8 cellular contexts compared by ENCODE assay signal in the genomic region with DNA sequence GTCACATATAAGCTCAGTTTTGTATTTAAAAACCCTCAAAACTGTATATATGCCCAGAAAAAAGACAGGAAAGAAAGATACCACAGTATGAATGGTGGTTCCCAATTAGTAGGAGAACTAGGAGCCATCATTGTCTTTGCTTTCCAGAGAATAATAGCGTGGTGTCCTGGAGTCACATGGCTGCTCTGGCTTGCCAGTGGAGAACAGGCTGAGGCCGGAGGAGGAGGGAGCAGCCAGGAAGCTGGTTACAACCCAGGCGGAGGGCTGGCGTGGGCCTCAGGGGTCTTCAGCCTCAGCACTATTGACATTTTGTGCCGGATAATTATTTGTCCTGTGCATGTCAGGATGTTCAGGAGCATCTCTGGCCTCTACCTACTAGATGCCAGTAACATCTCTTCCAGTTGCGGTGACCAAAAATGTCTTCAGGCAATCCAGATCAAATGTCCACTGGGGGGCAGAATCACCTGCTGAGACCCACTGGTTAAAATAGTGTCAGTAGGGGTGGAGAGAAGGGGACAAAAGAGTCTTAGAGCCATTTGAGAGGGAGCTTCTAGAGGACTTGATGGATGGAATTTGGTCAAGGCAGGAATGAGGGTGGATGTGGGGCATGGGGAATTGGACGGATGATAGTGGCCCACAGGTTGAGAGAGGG.
A peak's percentile ranks its signal among the peaks of the same experiment; 100 is the strongest.
DNase-seq lines count a peak whose midpoint lies in the region; ATAC-seq, FAIRE-seq and TF ChIP-seq lines count a peak whose summit lies in the region.

No MANE protein-coding gene starts in this region.

- no peak for TF ChIP-seq EP300 in K562 (IDR thresholded peaks at IDR 0.05; ENCODE audit: low read length)

- H4K20me1 ChIP-seq in K562 (replicated peaks; ENCODE audit: control insufficient read depth, insufficient read depth, low read length) = peaks cover 76% of the 10 kb centered on the region

- no peak for FAIRE-seq in K562 (lab: Jason Lieb, UNC)

- no peaks in the 10 kb centered on the region for H3K4me1 Mint-ChIP-seq in activated CD4-positive, alpha-beta memory T cell treated with anti-CD3 and anti-CD28 coated beads, Interleukin-2, amount 10 ng/mL, durations not matched to agents 7 days and 5 days

- no peaks in the 10 kb centered on the region for H3K36me3 Mint-ChIP-seq in activated CD4-positive, alpha-beta memory T cell treated with anti-CD3 and anti-CD28 coated beads, Interleukin-2, amount 10 ng/mL, durations not matched to agents 7 days and 5 days (ENCODE audit: low read depth)

- H3K27me3 ChIP-seq in right atrium auricular region (no peaks in the 10 kb centered on the region), K562 (ENCODE audit: control insufficient read depth in 2 of 2, insufficient read depth in 2 of 2, low read length in 2 of 2) (no peaks in the 10 kb centered on the region), upper lobe of right lung (no peaks in the 10 kb centered on the region)

- peaks cover 0 to 59% of the 10 kb centered on the region in 2 donors for H3K4me1 ChIP-seq in right atrium auricular region
- peaks cover 12 to 28% of the 10 kb centered on the region in 2 experiments; a peak in 4 of 5 replicates for H3K4me1 ChIP-seq in K562 (replicated peaks in 1 of 2; ENCODE audit: control insufficient read depth in 2 of 2, insufficient read depth in 2 of 2, low read length in 2 of 2)
- peaks cover 33% of the 10 kb centered on the region for H3K4me1 ChIP-seq in upper lobe of right lung

- H2AFZ ChIP-seq in K562 (ENCODE audit: low read depth, low read length) = no peak overlapping the region

- BruUV-seq in K562 (replicated peaks; lab: Mats Ljungman, UMichigan) = no TSS peak

- H3K9me3 ChIP-seq in right atrium auricular region (no peaks in the 10 kb centered on the region), K562 (replicated peaks; ENCODE audit: control insufficient read depth, insufficient read depth, low read depth, low read length) (no peaks in the 10 kb centered on the region), upper lobe of right lung (no peaks in the 10 kb centered on the region)

- TF ChIP-seq CTCF in right atrium auricular region (IDR thresholded peaks at IDR 0.05) (no peak), K562 (IDR thresholded peaks at IDR 0.05 in 2 of 3, conservative IDR thresholded peaks at IDR 0.05 in 1 of 3; ENCODE audit: insufficient read depth in 2 of 3, low read depth in 1 of 3, low read length in 3 of 3) (peak; percentile 14 to 45 (median 29); a peak in 5 of 6 replicates), upper lobe of right lung (IDR thresholded peaks at IDR 0.05) (no peak)

- POLR2A ChIA-PET in K562 (lab: Yijun Ruan, JAX) = no interaction called here
- POLR2A ChIA-PET in activated CD4-positive, alpha-beta memory T cell treated with anti-CD3 and anti-CD28 coated beads, Interleukin-2, amount 10 ng/mL, durations not matched to agents 7 days and 5 days (lab: Charles Lee) = no interaction called here

- peak in 1 of 2 experiments; percentile 27; a peak in 2 of 4 replicates for TF ChIP-seq RAD21 in K562 (CRISPR knock-in tag; conservative IDR thresholded peaks at IDR 0.05 in 1 of 2, IDR thresholded peaks at IDR 0.05 in 1 of 2)

- 54% methylated on average over 4 of the region's 7 CpGs for WGBS in K562 (ENCODE audit: insufficient coverage, low coverage, missing lambda C conversion rate)

- no peak overlapping the region for H3K4me2 ChIP-seq in K562 (ENCODE audit: insufficient read depth, low read length)

- H3K27ac ChIP-seq in right atrium auricular region (peak overlapping the region; percentile 74 to 81), K562 (ENCODE audit: extremely low read depth, low read depth, low read length) (no peak overlapping the region), upper lobe of right lung (peak overlapping the region; percentile 58)

- no peak overlapping the region for H3K4me3 Mint-ChIP-seq in activated CD4-positive, alpha-beta memory T cell treated with anti-CD3 and anti-CD28 coated beads, Interleukin-2, amount 10 ng/mL, durations not matched to agents 7 days and 5 days

- H3K36me3 ChIP-seq in right atrium auricular region (no peaks in the 10 kb centered on the region), K562 (ENCODE audit: control insufficient read depth, insufficient read depth, low read length) (no peaks in the 10 kb centered on the region), upper lobe of right lung (no peaks in the 10 kb centered on the region)

- no peak overlapping the region for H3K27ac Mint-ChIP-seq in activated CD4-positive, alpha-beta memory T cell treated with anti-CD3 and anti-CD28 coated beads, Interleukin-2, amount 10 ng/mL, durations not matched to agents 7 days and 5 days

- H3K9me3 Mint-ChIP-seq in activated CD4-positive, alpha-beta memory T cell treated with anti-CD3 and anti-CD28 coated beads, Interleukin-2, amount 10 ng/mL, durations not matched to agents 7 days and 5 days = no peaks in the 10 kb centered on the region

- CTCF ChIA-PET in K562 (lab: Yijun Ruan, JAX; ENCODE audit: low intra/inter-chr PET ratio) = no interaction called here
- CTCF ChIA-PET in activated CD4-positive, alpha-beta memory T cell treated with anti-CD3 and anti-CD28 coated beads, Interleukin-2, amount 10 ng/mL, durations not matched to agents 7 days and 5 days (lab: Charles Lee) = interaction anchor here (1.7 kb wide), 1 partner anchor 108 kb away, joined by 6 read pairs; no protein-coding TSS in a partner anchor

- DNase-seq in right atrium auricular region (ENCODE audit: low spot score) (no peak), Right ventricle myocardium superior (no peak), K562 (ENCODE audit: extremely low read depth in 1 of 4, low spot score in 3 of 4) (no peak), midbrain (lab: John Stamatoyannopoulos, UW) (peak; percentile 89), upper lobe of right lung (no peak), DMS79 (lab: John Stamatoyannopoulos, UW) (no peak)
- DNase-seq in activated CD4-positive, alpha-beta memory T cell treated with anti-CD3 and anti-CD28 coated beads, Interleukin-2, amount 10 ng/mL, durations not matched to agents 7 days and 5 days = no peak

- intact Hi-C loops in Right ventricle myocardium superior (cut with DNase I) (no loop called here), K562 (cut with micrococcal nuclease) (no loop called here), upper lobe of right lung (cut with DNase I) (no loop called here)

- H3K4me3 ChIP-seq in right atrium auricular region (no peak overlapping the region), K562 (no peak overlapping the region), upper lobe of right lung (no peak overlapping the region)

- no peak overlapping the region for H3K9ac ChIP-seq in K562 (ENCODE audit: insufficient read depth in 1 of 2, low read depth in 2 of 2, low read length in 2 of 2)

- in situ Hi-C loops in K562 (cut with MboI) = no loop called here

- peaks cover 3% of the 10 kb centered on the region for H3K9me1 ChIP-seq in K562 (ENCODE audit: control insufficient read depth, insufficient read depth, low read length)

- H3K27me3 Mint-ChIP-seq in activated CD4-positive, alpha-beta memory T cell treated with anti-CD3 and anti-CD28 coated beads, Interleukin-2, amount 10 ng/mL, durations not matched to agents 7 days and 5 days = peaks cover 13% of the 10 kb centered on the region

- peaks cover 39% of the 10 kb centered on the region; the same call in 2 of the 3 replicates for H3K79me2 ChIP-seq in K562 (ENCODE audit: control insufficient read depth, insufficient read depth, low read length)

- no peak for TF ChIP-seq POLR2A in K562 (conservative IDR thresholded peaks at IDR 0.05)

- ATAC-seq in Right ventricle myocardium superior (ENCODE audit: poor library complexity) (no peak), K562 (peak; percentile 55), upper lobe of right lung (no peak), HG03378 (IDR thresholded peaks at IDR 0.05; ENCODE audit: unreplicated experiment) (no peak)

TF ChIP-seq in K562, 482 proteins besides CTCF, POLR2A, EP300 and RAD21:
- TF ChIP-seq GATAD2A (IDR thresholded peaks at IDR 0.05) (no peak), TRIM28 (IDR thresholded peaks at IDR 0.05) (no peak)

Comparison
In these comparisons a context has a peak if more than half of its experiments do, and no peak if none do; other contexts are left out.
1. CTCF ChIP-seq: peak in K562 (3 of 3); none in right atrium auricular region (0 of 2) and upper lobe of right lung (single experiment).